In the genomic region with DNA sequence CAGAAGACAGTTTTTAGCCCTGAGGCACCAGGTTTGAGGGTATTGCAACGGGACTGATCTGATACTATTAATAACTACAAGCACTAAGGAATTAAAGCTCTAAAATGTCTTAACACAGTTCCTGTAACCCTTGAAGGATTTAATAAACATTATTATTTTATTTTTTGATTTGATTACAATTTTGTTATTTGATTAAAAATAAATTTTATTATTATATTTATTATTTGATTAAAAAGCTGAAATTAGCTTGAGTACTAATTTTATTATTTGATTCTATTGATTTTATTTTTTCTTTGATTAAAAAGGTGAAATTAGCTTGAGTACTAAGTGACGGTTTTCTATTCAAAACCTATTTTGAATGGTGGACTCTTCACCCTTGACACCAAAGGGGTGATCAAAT, we compare ENCODE assay signal across 23 cellular contexts.
DNase-seq lines count a peak whose midpoint lies in the region; ATAC-seq, FAIRE-seq and TF ChIP-seq lines count a peak whose summit lies in the region.
"Had no signal": no experiment of that assay in that cellular context is flagged by ENCODE, and none has a peak within 500 bp of the region (broad histone marks: within the 10 kb centered on the region; RNA-seq: fewer than 3 reads in every experiment).

No MANE protein-coding gene starts in this region.

- H3K27me3 Mint-ChIP-seq in WTC11 (ENCODE audit: low read depth) (peaks cover 45% of the 10 kb centered on the region), neural progenitor cell (ENCODE audit: insufficient read depth, low read depth) (peaks cover 10% of the 10 kb centered on the region)

- H3K9me3 ChIP-seq in neural progenitor cell (ENCODE audit: low read depth), result no peaks in the 10 kb centered on the region
- H3K9me3 ChIP-seq in SJCRH30 (replicated peaks), result no peaks in the 10 kb centered on the region
- H3K9me3 ChIP-seq: A549; BLaER1 treated with 17β-estradiol and CSF1 and Interleukin-3, amounts not matched to agents 10 nM and 100 nM; Caco-2 had no signal

- peaks cover 13% of the 10 kb centered on the region for H3K27me3 ChIP-seq in neural progenitor cell
- H3K27me3 ChIP-seq in SJCRH30, result no peaks in the 10 kb centered on the region
- H3K27me3 ChIP-seq: BLaER1 treated with 17β-estradiol and CSF1 and Interleukin-3, amounts not matched to agents 10 nM and 100 nM had no signal

- CTCF ChIA-PET in WTC11 (lab: Charles Lee), result no interaction called here

- no peaks in the 10 kb centered on the region for H4K20me1 ChIP-seq in neural progenitor cell (ENCODE audit: low read depth)
- H4K20me1 ChIP-seq: BLaER1 treated with 17β-estradiol and CSF1 and Interleukin-3, amounts not matched to agents 10 nM and 100 nM had no signal

- no peak for TF ChIP-seq CTCF in WTC11 (IDR thresholded peaks at IDR 0.05)
- no peak for TF ChIP-seq CTCF in neural progenitor cell (IDR thresholded peaks at IDR 0.05)

- H3K4me3 ChIP-seq in neural progenitor cell (no peak overlapping the region), SJCRH30 (no peak overlapping the region)
- H3K4me3 ChIP-seq: A549; BLaER1 treated with 17β-estradiol and CSF1 and Interleukin-3, amounts not matched to agents 10 nM and 100 nM; GM12878 had no signal

- POLR2A ChIA-PET in WTC11 (lab: Charles Lee), result no interaction called here

- H3K9ac ChIP-seq in neural progenitor cell, result no peak overlapping the region
- H3K9ac ChIP-seq: BLaER1 treated with 17β-estradiol and CSF1 and Interleukin-3, amounts not matched to agents 10 nM and 100 nM had no signal

- H3K27ac ChIP-seq in neural progenitor cell (no peak overlapping the region), SJCRH30 (no peak overlapping the region), substantia nigra (ENCODE audit: low read depth, low read length, poor library complexity, severe bottlenecking) (no peak overlapping the region)
- H3K27ac ChIP-seq: 22Rv1; A549; BLaER1 treated with 17β-estradiol and CSF1 and Interleukin-3, amounts not matched to agents 10 nM and 100 nM; C4-2B had no signal

- FAIRE-seq in G401.6 (lab: Jason Lieb, UNC) (peak; percentile 58), frontal cortex (lab: Jason Lieb, UNC) (peak; percentile 78)
- FAIRE-seq: A549, D721Med, GM12878, GM12892, GM18507 had no signal

- H3K27ac Mint-ChIP-seq in WTC11 (no peak overlapping the region), neural progenitor cell (peak overlapping the region; percentile 97)
- H3K27ac Mint-ChIP-seq: B cell; CD4-positive, alpha-beta T cell; CD8-positive, alpha-beta T cell had no signal

- no peak overlapping the region for H3K4me3 Mint-ChIP-seq in WTC11
- H3K4me3 Mint-ChIP-seq in neural progenitor cell, result no peak overlapping the region
- H3K4me3 Mint-ChIP-seq: B cell; CD4-positive, alpha-beta T cell; CD8-positive, alpha-beta T cell had no signal

- no peak overlapping the region for H3K4me2 ChIP-seq in neural progenitor cell
- H3K4me2 ChIP-seq: A549; BLaER1 treated with 17β-estradiol and CSF1 and Interleukin-3, amounts not matched to agents 10 nM and 100 nM had no signal

- no peak for DNase-seq in WTC11 (ENCODE audit: low spot score)
- no peak for DNase-seq in frontal cortex (ENCODE audit: low spot score in 2 of 2)
- no peak for DNase-seq in neural progenitor cell (ENCODE audit: low spot score)
- DNase-seq in SJCRH30, result no peak
- DNase-seq in substantia nigra (lab: John Stamatoyannopoulos, UW), result no peak
- DNase-seq in inferior parietal cortex (ENCODE audit: extremely low spot score), result no peak
- DNase-seq: AML-193; Caco-2; Calu3; CD4-positive, alpha-beta T cell; CD8-positive, alpha-beta T cell; DMS79 treated with DMSO at 0.1 percent for 48 hours; GDM1 had no signal

- H3K4me1 Mint-ChIP-seq in WTC11 (peaks cover 40% of the 10 kb centered on the region), neural progenitor cell (peaks cover 38% of the 10 kb centered on the region)
- H3K4me1 Mint-ChIP-seq: B cell had no signal

- H2AFZ ChIP-seq in neural progenitor cell (replicated peaks), result no peak overlapping the region

- H3F3A ChIP-seq in neural progenitor cell (ENCODE audit: low read depth), result peaks cover 17% of the 10 kb centered on the region

- H3K4me1 ChIP-seq in neural progenitor cell (peaks cover 20% of the 10 kb centered on the region), SJCRH30 (no peaks in the 10 kb centered on the region)
- H3K4me1 ChIP-seq: A549; BLaER1 treated with 17β-estradiol and CSF1 and Interleukin-3, amounts not matched to agents 10 nM and 100 nM; Caco-2 had no signal

- H3K36me3 Mint-ChIP-seq in WTC11 (no peaks in the 10 kb centered on the region), neural progenitor cell (peaks cover 9% of the 10 kb centered on the region)
- H3K36me3 Mint-ChIP-seq: CD8-positive, alpha-beta T cell had no signal

- no peaks in the 10 kb centered on the region for H3K79me2 ChIP-seq in neural progenitor cell (ENCODE audit: low read depth)

- H3K36me3 ChIP-seq in neural progenitor cell, result no peaks in the 10 kb centered on the region
- no peaks in the 10 kb centered on the region for H3K36me3 ChIP-seq in SJCRH30
- H3K36me3 ChIP-seq: BLaER1 treated with 17β-estradiol and CSF1 and Interleukin-3, amounts not matched to agents 10 nM and 100 nM had no signal

- H3K9me3 Mint-ChIP-seq in WTC11 (no peaks in the 10 kb centered on the region), neural progenitor cell (peaks cover 2% of the 10 kb centered on the region)
- H3K9me3 Mint-ChIP-seq: CD4-positive, alpha-beta T cell had no signal

- ATAC-seq in WTC11, result no peak
- ATAC-seq: A549; CD8-positive, alpha-beta T cell; GM12878 had no signal

TF ChIP-seq in WTC11, 78 proteins besides CTCF, POLR2A, EP300 and RAD21:
- no peak for TF ChIP-seq ZNF263 (CRISPR knock-in tag; IDR thresholded peaks at IDR 0.05; ENCODE audit: low read depth)
- no peak for TF ChIP-seq MXD4 (CRISPR knock-in tag; IDR thresholded peaks at IDR 0.05; ENCODE audit: borderline replicate concordance)
- TF ChIP-seq OVOL2 (CRISPR knock-in tag; IDR thresholded peaks at IDR 0.05; ENCODE audit: borderline replicate concordance), result no peak
- TF ChIP-seq, protein P1, sequence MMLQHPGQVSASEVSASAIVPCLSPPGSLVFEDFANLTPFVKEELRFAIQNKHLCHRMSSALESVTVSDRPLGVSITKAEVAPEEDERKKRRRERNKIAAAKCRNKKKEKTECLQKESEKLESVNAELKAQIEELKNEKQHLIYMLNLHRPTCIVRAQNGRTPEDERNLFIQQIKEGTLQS (CRISPR knock-in tag; conservative IDR thresholded peaks at IDR 0.05), result no peak
- TF ChIP-seq, protein P2, sequence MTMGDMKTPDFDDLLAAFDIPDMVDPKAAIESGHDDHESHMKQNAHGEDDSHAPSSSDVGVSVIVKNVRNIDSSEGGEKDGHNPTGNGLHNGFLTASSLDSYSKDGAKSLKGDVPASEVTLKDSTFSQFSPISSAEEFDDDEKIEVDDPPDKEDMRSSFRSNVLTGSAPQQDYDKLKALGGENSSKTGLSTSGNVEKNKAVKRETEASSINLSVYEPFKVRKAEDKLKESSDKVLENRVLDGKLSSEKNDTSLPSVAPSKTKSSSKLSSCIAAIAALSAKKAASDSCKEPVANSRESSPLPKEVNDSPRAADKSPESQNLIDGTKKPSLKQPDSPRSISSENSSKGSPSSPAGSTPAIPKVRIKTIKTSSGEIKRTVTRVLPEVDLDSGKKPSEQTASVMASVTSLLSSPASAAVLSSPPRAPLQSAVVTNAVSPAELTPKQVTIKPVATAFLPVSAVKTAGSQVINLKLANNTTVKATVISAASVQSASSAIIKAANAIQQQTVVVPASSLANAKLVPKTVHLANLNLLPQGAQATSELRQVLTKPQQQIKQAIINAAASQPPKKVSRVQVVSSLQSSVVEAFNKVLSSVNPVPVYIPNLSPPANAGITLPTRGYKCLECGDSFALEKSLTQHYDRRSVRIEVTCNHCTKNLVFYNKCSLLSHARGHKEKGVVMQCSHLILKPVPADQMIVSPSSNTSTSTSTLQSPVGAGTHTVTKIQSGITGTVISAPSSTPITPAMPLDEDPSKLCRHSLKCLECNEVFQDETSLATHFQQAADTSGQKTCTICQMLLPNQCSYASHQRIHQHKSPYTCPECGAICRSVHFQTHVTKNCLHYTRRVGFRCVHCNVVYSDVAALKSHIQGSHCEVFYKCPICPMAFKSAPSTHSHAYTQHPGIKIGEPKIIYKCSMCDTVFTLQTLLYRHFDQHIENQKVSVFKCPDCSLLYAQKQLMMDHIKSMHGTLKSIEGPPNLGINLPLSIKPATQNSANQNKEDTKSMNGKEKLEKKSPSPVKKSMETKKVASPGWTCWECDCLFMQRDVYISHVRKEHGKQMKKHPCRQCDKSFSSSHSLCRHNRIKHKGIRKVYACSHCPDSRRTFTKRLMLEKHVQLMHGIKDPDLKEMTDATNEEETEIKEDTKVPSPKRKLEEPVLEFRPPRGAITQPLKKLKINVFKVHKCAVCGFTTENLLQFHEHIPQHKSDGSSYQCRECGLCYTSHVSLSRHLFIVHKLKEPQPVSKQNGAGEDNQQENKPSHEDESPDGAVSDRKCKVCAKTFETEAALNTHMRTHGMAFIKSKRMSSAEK (CRISPR knock-in tag; IDR thresholded peaks at IDR 0.05; ENCODE audit: borderline replicate concordance), result no peak
- TF ChIP-seq HMGA2 (CRISPR knock-in tag; IDR thresholded peaks at IDR 0.05), result peak; percentile 98
- no peak for TF ChIP-seq ZNF396 (CRISPR knock-in tag; IDR thresholded peaks at IDR 0.05; ENCODE audit: borderline replicate concordance)
